1 cellular context compared by ENCODE assay signal in the genomic region with DNA sequence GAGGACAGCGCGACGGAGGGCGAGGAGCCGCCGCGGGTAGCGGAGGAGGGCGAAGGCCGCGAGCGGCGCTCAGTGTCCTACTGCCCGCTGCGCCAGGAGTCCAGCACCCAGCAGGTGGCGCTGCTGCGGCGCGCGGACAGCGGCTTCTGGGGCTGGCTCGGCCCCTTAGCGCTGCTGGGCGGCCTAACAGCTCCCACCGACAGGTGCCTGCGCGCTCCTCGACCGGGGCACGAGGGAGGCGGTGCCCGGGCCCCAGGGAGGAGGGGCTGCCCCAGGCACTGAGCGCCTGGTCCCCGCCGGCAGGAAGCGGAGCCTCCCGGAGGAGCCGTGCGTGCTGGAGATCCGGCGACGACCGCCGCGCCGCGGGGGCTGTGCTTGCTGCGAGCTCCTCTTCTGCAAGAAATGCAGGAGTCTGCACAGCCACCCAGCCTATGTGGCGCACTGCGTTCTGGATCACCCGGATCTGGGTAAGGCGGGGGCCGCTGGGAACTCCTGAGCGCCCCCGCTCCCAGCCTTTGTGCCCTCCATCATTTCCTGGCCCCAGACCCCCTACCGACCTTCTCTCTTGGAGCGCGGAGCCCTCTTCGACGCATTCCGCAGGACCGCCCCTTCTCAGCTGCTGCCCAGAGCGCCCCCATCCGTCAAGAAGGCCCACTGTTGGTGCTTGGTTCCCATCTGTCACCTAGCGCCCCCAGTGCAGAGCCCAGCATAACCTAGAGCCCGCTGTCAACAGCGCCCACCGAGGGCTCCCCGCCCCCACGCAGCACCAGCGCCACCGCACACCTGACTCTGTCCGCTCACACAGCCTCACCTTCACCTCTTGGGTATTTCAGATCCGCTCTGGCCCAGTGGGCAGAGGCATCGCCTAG.
TF ChIP-seq lines count a peak whose summit lies in the region.

No MANE protein-coding gene starts in this region.

TF ChIP-seq in A549, 52 proteins besides CTCF, POLR2A, EP300 and RAD21 (continued from another document):
- TF ChIP-seq, protein P1, sequence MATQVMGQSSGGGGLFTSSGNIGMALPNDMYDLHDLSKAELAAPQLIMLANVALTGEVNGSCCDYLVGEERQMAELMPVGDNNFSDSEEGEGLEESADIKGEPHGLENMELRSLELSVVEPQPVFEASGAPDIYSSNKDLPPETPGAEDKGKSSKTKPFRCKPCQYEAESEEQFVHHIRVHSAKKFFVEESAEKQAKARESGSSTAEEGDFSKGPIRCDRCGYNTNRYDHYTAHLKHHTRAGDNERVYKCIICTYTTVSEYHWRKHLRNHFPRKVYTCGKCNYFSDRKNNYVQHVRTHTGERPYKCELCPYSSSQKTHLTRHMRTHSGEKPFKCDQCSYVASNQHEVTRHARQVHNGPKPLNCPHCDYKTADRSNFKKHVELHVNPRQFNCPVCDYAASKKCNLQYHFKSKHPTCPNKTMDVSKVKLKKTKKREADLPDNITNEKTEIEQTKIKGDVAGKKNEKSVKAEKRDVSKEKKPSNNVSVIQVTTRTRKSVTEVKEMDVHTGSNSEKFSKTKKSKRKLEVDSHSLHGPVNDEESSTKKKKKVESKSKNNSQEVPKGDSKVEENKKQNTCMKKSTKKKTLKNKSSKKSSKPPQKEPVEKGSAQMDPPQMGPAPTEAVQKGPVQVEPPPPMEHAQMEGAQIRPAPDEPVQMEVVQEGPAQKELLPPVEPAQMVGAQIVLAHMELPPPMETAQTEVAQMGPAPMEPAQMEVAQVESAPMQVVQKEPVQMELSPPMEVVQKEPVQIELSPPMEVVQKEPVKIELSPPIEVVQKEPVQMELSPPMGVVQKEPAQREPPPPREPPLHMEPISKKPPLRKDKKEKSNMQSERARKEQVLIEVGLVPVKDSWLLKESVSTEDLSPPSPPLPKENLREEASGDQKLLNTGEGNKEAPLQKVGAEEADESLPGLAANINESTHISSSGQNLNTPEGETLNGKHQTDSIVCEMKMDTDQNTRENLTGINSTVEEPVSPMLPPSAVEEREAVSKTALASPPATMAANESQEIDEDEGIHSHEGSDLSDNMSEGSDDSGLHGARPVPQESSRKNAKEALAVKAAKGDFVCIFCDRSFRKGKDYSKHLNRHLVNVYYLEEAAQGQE (IDR thresholded peaks at IDR 0.05), result no peak
- TF ChIP-seq PHF8 (IDR thresholded peaks at IDR 0.05; ENCODE audit: borderline replicate concordance, low read depth), result peak; percentile 67; the same call in 1 of the 2 replicates
- TF ChIP-seq GATA3 (IDR thresholded peaks at IDR 0.05; ENCODE audit: borderline replicate concordance), result 0 out of 2 replicates have a peak, but pooled peaks have one; percentile 22
- TF ChIP-seq, protein P2, sequence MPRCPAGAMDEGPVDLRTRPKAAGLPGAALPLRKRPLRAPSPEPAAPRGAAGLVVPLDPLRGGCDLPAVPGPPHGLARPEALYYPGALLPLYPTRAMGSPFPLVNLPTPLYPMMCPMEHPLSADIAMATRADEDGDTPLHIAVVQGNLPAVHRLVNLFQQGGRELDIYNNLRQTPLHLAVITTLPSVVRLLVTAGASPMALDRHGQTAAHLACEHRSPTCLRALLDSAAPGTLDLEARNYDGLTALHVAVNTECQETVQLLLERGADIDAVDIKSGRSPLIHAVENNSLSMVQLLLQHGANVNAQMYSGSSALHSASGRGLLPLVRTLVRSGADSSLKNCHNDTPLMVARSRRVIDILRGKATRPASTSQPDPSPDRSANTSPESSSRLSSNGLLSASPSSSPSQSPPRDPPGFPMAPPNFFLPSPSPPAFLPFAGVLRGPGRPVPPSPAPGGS (IDR thresholded peaks at IDR 0.05), result 0 out of 3 replicates have a peak, but pooled peaks have one; percentile 29
- no peak; the same call in 1 of the 2 replicates for TF ChIP-seq ZC3H11A (IDR thresholded peaks at IDR 0.05)
- TF ChIP-seq MAZ (IDR thresholded peaks at IDR 0.05; ENCODE audit: borderline replicate concordance, low read depth, low read length), result no peak
- TF ChIP-seq NFE2L2 (conservative IDR thresholded peaks at IDR 0.05; ENCODE audit: low read length), result no peak
- peak; percentile 22; the same call in 1 of the 2 replicates for TF ChIP-seq BHLHE40 (IDR thresholded peaks at IDR 0.05; ENCODE audit: low read depth, low read length)
- TF ChIP-seq, protein P3, sequence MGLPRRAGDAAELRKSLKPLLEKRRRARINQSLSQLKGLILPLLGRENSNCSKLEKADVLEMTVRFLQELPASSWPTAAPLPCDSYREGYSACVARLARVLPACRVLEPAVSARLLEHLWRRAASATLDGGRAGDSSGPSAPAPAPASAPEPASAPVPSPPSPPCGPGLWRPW (IDR thresholded peaks at IDR 0.05), result no peak
- TF ChIP-seq HEYL (CRISPR knock-in tag; IDR thresholded peaks at IDR 0.05), result no peak
- no peak for TF ChIP-seq HOXA7 (CRISPR knock-in tag; IDR thresholded peaks at IDR 0.05)
- TF ChIP-seq HDAC2 (IDR thresholded peaks at IDR 0.05), result no peak
- TF ChIP-seq JUNB (IDR thresholded peaks at IDR 0.05), result no peak
- TF ChIP-seq KDM5A (IDR thresholded peaks at IDR 0.05), result no peak
- no peak for TF ChIP-seq KDM1A (IDR thresholded peaks at IDR 0.05; ENCODE audit: low read depth)
- no peak for TF ChIP-seq ZNF302 (CRISPR knock-in tag; IDR thresholded peaks at IDR 0.05)
- no peak for TF ChIP-seq CBX8 (IDR thresholded peaks at IDR 0.05)
- TF ChIP-seq, protein P4, sequence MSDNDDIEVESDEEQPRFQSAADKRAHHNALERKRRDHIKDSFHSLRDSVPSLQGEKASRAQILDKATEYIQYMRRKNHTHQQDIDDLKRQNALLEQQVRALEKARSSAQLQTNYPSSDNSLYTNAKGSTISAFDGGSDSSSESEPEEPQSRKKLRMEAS (IDR thresholded peaks at IDR 0.05), result peak; percentile 93
- no peak for TF ChIP-seq RARB (CRISPR knock-in tag; IDR thresholded peaks at IDR 0.05)
- no peak for TF ChIP-seq ZSCAN20 (CRISPR knock-in tag; IDR thresholded peaks at IDR 0.05)
- TF ChIP-seq, protein P5, sequence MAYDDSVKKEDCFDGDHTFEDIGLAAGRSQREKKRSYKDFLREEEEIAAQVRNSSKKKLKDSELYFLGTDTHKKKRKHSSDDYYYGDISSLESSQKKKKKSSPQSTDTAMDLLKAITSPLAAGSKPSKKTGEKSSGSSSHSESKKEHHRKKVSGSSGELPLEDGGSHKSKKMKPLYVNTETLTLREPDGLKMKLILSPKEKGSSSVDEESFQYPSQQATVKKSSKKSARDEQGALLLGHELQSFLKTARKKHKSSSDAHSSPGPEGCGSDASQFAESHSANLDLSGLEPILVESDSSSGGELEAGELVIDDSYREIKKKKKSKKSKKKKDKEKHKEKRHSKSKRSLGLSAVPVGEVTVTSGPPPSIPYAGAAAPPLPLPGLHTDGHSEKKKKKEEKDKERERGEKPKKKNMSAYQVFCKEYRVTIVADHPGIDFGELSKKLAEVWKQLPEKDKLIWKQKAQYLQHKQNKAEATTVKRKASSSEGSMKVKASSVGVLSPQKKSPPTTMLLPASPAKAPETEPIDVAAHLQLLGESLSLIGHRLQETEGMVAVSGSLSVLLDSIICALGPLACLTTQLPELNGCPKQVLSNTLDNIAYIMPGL (CRISPR knock-in tag; IDR thresholded peaks at IDR 0.05; ENCODE audit: borderline replicate concordance), result peak; percentile 90; the same call in 1 of the 2 replicates
- TF ChIP-seq TP53 (CRISPR knock-in tag; IDR thresholded peaks at IDR 0.05), result 0 out of 2 replicates have a peak, but pooled peaks have one; percentile 65
- TF ChIP-seq, protein P6, sequence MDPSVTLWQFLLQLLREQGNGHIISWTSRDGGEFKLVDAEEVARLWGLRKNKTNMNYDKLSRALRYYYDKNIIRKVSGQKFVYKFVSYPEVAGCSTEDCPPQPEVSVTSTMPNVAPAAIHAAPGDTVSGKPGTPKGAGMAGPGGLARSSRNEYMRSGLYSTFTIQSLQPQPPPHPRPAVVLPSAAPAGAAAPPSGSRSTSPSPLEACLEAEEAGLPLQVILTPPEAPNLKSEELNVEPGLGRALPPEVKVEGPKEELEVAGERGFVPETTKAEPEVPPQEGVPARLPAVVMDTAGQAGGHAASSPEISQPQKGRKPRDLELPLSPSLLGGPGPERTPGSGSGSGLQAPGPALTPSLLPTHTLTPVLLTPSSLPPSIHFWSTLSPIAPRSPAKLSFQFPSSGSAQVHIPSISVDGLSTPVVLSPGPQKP (IDR thresholded peaks at IDR 0.05; ENCODE audit: low read depth, low read length), result no peak
- no peak for TF ChIP-seq CHD2 (IDR thresholded peaks at IDR 0.05; ENCODE audit: low read length, partially characterized antibody)
- TF ChIP-seq FOSB (CRISPR knock-in tag; IDR thresholded peaks at IDR 0.05), result no peak
- peak in 1 of 2 experiments; percentile 54; a peak in 1 of 5 replicates for TF ChIP-seq JUN (IDR thresholded peaks at IDR 0.05)
- peak; percentile 99 for TF ChIP-seq SMC3 (IDR thresholded peaks at IDR 0.05)
- TF ChIP-seq, protein P7, sequence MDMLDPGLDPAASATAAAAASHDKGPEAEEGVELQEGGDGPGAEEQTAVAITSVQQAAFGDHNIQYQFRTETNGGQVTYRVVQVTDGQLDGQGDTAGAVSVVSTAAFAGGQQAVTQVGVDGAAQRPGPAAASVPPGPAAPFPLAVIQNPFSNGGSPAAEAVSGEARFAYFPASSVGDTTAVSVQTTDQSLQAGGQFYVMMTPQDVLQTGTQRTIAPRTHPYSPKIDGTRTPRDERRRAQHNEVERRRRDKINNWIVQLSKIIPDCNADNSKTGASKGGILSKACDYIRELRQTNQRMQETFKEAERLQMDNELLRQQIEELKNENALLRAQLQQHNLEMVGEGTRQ (IDR thresholded peaks at IDR 0.05), result no peak
- TF ChIP-seq EHMT2 (IDR thresholded peaks at IDR 0.05; ENCODE audit: low read depth), result no peak
- peak; percentile 79 for TF ChIP-seq HOXB5 (CRISPR knock-in tag; IDR thresholded peaks at IDR 0.05)
- TF ChIP-seq, protein P8, sequence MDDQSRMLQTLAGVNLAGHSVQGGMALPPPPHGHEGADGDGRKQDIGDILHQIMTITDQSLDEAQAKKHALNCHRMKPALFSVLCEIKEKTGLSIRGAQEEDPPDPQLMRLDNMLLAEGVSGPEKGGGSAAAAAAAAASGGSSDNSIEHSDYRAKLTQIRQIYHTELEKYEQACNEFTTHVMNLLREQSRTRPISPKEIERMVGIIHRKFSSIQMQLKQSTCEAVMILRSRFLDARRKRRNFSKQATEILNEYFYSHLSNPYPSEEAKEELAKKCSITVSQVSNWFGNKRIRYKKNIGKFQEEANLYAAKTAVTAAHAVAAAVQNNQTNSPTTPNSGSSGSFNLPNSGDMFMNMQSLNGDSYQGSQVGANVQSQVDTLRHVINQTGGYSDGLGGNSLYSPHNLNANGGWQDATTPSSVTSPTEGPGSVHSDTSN (IDR thresholded peaks at IDR 0.05), result 0 out of 2 replicates have a peak, but pooled peaks have one; percentile 12
- TF ChIP-seq ZFP36 (IDR thresholded peaks at IDR 0.05; ENCODE audit: borderline replicate concordance, partially characterized antibody), result no peak
- no peak for TF ChIP-seq RFX5 (IDR thresholded peaks at IDR 0.05)
- no peak for TF ChIP-seq RNF2 (IDR thresholded peaks at IDR 0.05; ENCODE audit: borderline replicate concordance, low read depth)
- TF ChIP-seq CBX2 (IDR thresholded peaks at IDR 0.05; ENCODE audit: borderline replicate concordance, low read depth), result no peak
- TF ChIP-seq SREBF2 (IDR thresholded peaks at IDR 0.05), result no peak
- TF ChIP-seq, protein P9, sequence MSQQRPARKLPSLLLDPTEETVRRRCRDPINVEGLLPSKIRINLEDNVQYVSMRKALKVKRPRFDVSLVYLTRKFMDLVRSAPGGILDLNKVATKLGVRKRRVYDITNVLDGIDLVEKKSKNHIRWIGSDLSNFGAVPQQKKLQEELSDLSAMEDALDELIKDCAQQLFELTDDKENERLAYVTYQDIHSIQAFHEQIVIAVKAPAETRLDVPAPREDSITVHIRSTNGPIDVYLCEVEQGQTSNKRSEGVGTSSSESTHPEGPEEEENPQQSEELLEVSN (IDR thresholded peaks at IDR 0.05; ENCODE audit: borderline replicate concordance, low read depth), result peak; percentile 91
- no peak for TF ChIP-seq CEBPB (IDR thresholded peaks at IDR 0.05)
- TF ChIP-seq, protein P10, sequence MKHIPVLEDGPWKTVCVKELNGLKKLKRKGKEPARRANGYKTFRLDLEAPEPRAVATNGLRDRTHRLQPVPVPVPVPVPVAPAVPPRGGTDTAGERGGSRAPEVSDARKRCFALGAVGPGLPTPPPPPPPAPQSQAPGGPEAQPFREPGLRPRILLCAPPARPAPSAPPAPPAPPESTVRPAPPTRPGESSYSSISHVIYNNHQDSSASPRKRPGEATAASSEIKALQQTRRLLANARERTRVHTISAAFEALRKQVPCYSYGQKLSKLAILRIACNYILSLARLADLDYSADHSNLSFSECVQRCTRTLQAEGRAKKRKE (CRISPR knock-in tag; IDR thresholded peaks at IDR 0.05; ENCODE audit: low read depth), result peak; percentile 28; the same call in 1 of the 2 replicates
- no peak for TF ChIP-seq FOSL2 (IDR thresholded peaks at IDR 0.05)
- no peak; the same call in 1 of the 2 replicates for TF ChIP-seq FOSL2 (CRISPR knock-in tag; IDR thresholded peaks at IDR 0.05)
- TF ChIP-seq CHD4 (IDR thresholded peaks at IDR 0.05; ENCODE audit: borderline replicate concordance), result no peak
- no peak for TF ChIP-seq EHF (CRISPR knock-in tag; IDR thresholded peaks at IDR 0.05)
- no peak for TF ChIP-seq MAFK (IDR thresholded peaks at IDR 0.05; ENCODE audit: partially characterized antibody)
- 0 out of 2 replicates have a peak, but pooled peaks have one; percentile 46 for TF ChIP-seq ESRRA (IDR thresholded peaks at IDR 0.05; ENCODE audit: borderline replicate concordance, low read length)
- no peak; the same call in 1 of the 2 replicates for TF ChIP-seq TFCP2L1 (CRISPR knock-in tag; IDR thresholded peaks at IDR 0.05)
- no peak for TF ChIP-seq RCOR1 (IDR thresholded peaks at IDR 0.05; ENCODE audit: low read depth, low read length)
- TF ChIP-seq POLR2AphosphoS2 (conservative IDR thresholded peaks at IDR 0.05; ENCODE audit: low read length), result no peak
- peak; percentile 55; the same call in 1 of the 2 replicates for TF ChIP-seq MYC (IDR thresholded peaks at IDR 0.05; ENCODE audit: borderline replicate concordance, low read length)
- TF ChIP-seq HOXB13 (CRISPR knock-in tag; IDR thresholded peaks at IDR 0.05; ENCODE audit: low read depth), result peak; percentile 60; the same call in 1 of the 2 replicates
- no peak for TF ChIP-seq NPAS2 (CRISPR knock-in tag; IDR thresholded peaks at IDR 0.05; ENCODE audit: borderline replicate concordance)
TF ChIP-seq in A549: peak in this region for 16.
